27 cellular contexts compared by ENCODE assay signal in the genomic region with DNA sequence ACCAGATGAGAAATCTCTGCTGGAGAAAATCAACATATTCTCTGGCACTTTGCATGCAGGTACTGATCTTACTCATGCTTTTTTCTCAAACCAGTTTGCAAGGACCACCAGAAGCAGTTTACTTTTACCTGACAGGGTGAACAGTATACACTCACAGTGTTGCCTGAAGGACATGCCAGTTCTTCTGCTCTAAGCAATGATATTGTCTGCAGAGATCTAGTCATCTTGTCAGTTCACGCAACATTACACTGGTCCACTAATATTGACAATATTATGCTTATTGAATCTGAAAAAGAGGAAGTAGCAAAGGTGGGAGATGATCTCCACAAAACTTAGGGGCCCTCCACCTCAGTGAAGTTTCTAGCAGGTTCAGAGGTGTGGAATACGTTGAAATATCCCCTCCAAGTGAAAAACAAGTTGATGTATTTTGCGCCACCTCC. TPM values are rescaled to one million over a fixed set of nuclear protein-coding genes. Genes with fewer than 3 reads are reported as not detected.
DNase-seq lines count a peak whose midpoint lies in the region; ATAC-seq and TF ChIP-seq lines count a peak whose summit lies in the region.
"Had no signal": no experiment of that assay in that cellular context is flagged by ENCODE, and none has a peak within 500 bp of the region (broad histone marks: within the 10 kb centered on the region; RNA-seq: fewer than 3 reads in every experiment).

No MANE protein-coding gene starts in this region.

- 83 to 86% (median 85%) methylated on average over 3 of the region's 3 CpGs for WGBS in heart left ventricle, 4 donors

- intact Hi-C loops in heart left ventricle (cut with DNase I), result no loop called here

- no peak for TF ChIP-seq CTCF in heart left ventricle (IDR thresholded peaks at IDR 0.05)

- no peaks in the 10 kb centered on the region for H3K27me3 ChIP-seq in heart left ventricle
- H3K27me3 ChIP-seq: left lung, right lobe of liver, SJSA1 had no signal

- peaks cover 0 to 19% (median 0%) of the 10 kb centered on the region in 12 donors for H3K9me3 ChIP-seq in heart left ventricle
- H3K9me3 ChIP-seq: right lobe of liver, SJSA1 had no signal

- H3K36me3 ChIP-seq in heart left ventricle, result no peaks in the 10 kb centered on the region
- H3K36me3 ChIP-seq: left lung, right lobe of liver, SJSA1 had no signal

- H3K4me3 Mint-ChIP-seq in stimulated activated naive B cell treated with anti-CD40 and anti-IgM and Interleukin-4, amounts not matched to agents 10 μg/mL and 1 μg/mL and 100 μg/mL, for 72 hours, result no peak overlapping the region
- H3K4me3 Mint-ChIP-seq: activated naive CD4-positive, alpha-beta T cell treated with anti-CD3 and anti-CD28 coated beads, Interleukin-2, amount 10 ng/mL, durations not matched to agents 7 days and 5 days; activated T-cell treated with anti-CD3 and anti-CD28 coated beads, Interleukin-2, amount 50 U/mL, for 72 hours; nephron had no signal

- peak overlapping the region; percentile 14 for H3K27ac Mint-ChIP-seq in stimulated activated naive B cell treated with anti-CD40 and anti-IgM and Interleukin-4, amounts not matched to agents 10 μg/mL and 1 μg/mL and 100 μg/mL, for 72 hours
- H3K27ac Mint-ChIP-seq: activated naive CD4-positive, alpha-beta T cell treated with anti-CD3 and anti-CD28 coated beads, Interleukin-2, amount 10 ng/mL, durations not matched to agents 7 days and 5 days; activated T-cell treated with anti-CD3 and anti-CD28 coated beads, Interleukin-2, amount 50 U/mL, for 72 hours; nephron had no signal

- H3K36me3 Mint-ChIP-seq in stimulated activated naive B cell treated with anti-CD40 and anti-IgM and Interleukin-4, amounts not matched to agents 10 μg/mL and 1 μg/mL and 100 μg/mL, for 72 hours, result peaks cover 0 to 5% of the 10 kb centered on the region in 2 donors

- H3K27ac ChIP-seq in heart left ventricle, result no peak overlapping the region
- H3K27ac ChIP-seq: left lung, right lobe of liver, SJSA1 had no signal

- peaks cover 0 to 15% of the 10 kb centered on the region in 2 donors for H3K27me3 Mint-ChIP-seq in stimulated activated naive B cell treated with anti-CD40 and anti-IgM and Interleukin-4, amounts not matched to agents 10 μg/mL and 1 μg/mL and 100 μg/mL, for 72 hours

- no peak overlapping the region for H3K4me3 ChIP-seq in heart left ventricle
- H3K4me3 ChIP-seq: left lung, right lobe of liver, SJSA1 had no signal

- TF ChIP-seq POLR2A in GM18505 (IDR thresholded peaks at IDR 0.05; ENCODE audit: borderline replicate concordance, extremely low read depth, insufficient read depth, insufficient read length) (peak; percentile 19), heart left ventricle (IDR thresholded peaks at IDR 0.05) (no peak)

- ATAC-seq in GM18505 (IDR thresholded peaks at IDR 0.05; ENCODE audit: unreplicated experiment) (peak; percentile 52), GM21529 (IDR thresholded peaks at IDR 0.05; ENCODE audit: unreplicated experiment) (peak; percentile 34), HG03342 (IDR thresholded peaks at IDR 0.05; ENCODE audit: unreplicated experiment) (peak; percentile 46), heart left ventricle (no peak)
- peak; percentile 35 to 46 for ATAC-seq in stimulated activated naive B cell treated with anti-CD40 and anti-IgM and Interleukin-4, amounts not matched to agents 10 μg/mL and 1 μg/mL and 100 μg/mL, for 72 hours (replicated peaks)
- ATAC-seq: activated T-cell treated with anti-CD3 and anti-CD28 coated beads, Interleukin-2, amount 50 U/mL, for 72 hours; HCT116; left lung; right lobe of liver had no signal

- H3K4me1 ChIP-seq in heart left ventricle, result peaks cover 0 to 27% (median 0%) of the 10 kb centered on the region in 12 donors
- H3K4me1 ChIP-seq: right lobe of liver had no signal

- peaks cover 0 to 5% of the 10 kb centered on the region in 2 donors for H3K9me3 Mint-ChIP-seq in stimulated activated naive B cell treated with anti-CD40 and anti-IgM and Interleukin-4, amounts not matched to agents 10 μg/mL and 1 μg/mL and 100 μg/mL, for 72 hours
- H3K9me3 Mint-ChIP-seq: activated naive CD4-positive, alpha-beta T cell treated with anti-CD3 and anti-CD28 coated beads, Interleukin-2, amount 10 ng/mL, durations not matched to agents 7 days and 5 days had no signal

- H3K4me1 Mint-ChIP-seq in stimulated activated naive B cell treated with anti-CD40 and anti-IgM and Interleukin-4, amounts not matched to agents 10 μg/mL and 1 μg/mL and 100 μg/mL, for 72 hours, result peaks cover 22 to 41% of the 10 kb centered on the region in 2 donors

- DNase-seq in stimulated activated naive B cell treated with anti-CD40 and anti-IgM and Interleukin-4, amounts not matched to agents 10 μg/mL and 1 μg/mL and 100 μg/mL, for 72 hours, result no peak
- DNase-seq in UCSD-AML1 (lab: John Stamatoyannopoulos, UW; ENCODE audit: unreplicated experiment) (no peak), NCI-H128 (lab: John Stamatoyannopoulos, UW; ENCODE audit: unreplicated experiment) (no peak), heart left ventricle (no peak)
- no peak for DNase-seq in stimulated activated CD4-positive, alpha-beta T cell treated with anti-CD3 and anti-CD28 coated beads, Interleukin-1b, Interleukin-23, amount 100 ng/mL, for 48 hours
- DNase-seq: activated CD4-positive, alpha-beta T cell treated with anti-CD3 and anti-CD28 coated beads for 4 hours; activated naive CD4-positive, alpha-beta T cell treated with anti-CD3 and anti-CD28 coated beads, Interleukin-2, amount 10 ng/mL, durations not matched to agents 7 days and 5 days; activated T-cell treated with anti-CD3 and anti-CD28 coated beads, Interleukin-2, amount 50 U/mL, for 72 hours; anterior cingulate cortex; C1 segment of cervical spinal cord; Calu3; head of caudate nucleus; IMR-90; left lung; NCI-H1436; NCI-H524; right lobe of liver; stimulated activated CD8-positive, alpha-beta memory T cell treated with anti-CD3 and anti-CD28 coated beads, Interleukin-4, amount 100 ng/mL, for 48 hours had no signal

RNA-seq across cellular contexts. Expression of a gene that starts 3.8 kb away (rescaled TPM):
- 10 to 100 TPM in 2 of 9 donors, 1 to 10 TPM in 5, under 1 TPM in 2; 0.49 to 36.3 (median 3.3) TPM for total RNA-seq in heart left ventricle
- polyA plus RNA-seq in heart left ventricle, result 1 to 10 TPM; 2.8 to 6.4 TPM
- total RNA-seq: Calu3, dermis microvascular lymphatic vessel endothelial cell, endothelial cell of umbilical vein, MCF 10A, SJSA1 had no signal
- polyA plus RNA-seq: endothelial cell of umbilical vein had no signal

RNA-seq across cellular contexts. Expression of a gene that starts 26.8 kb away (rescaled TPM):
- 10 to 100 TPM; 35.1 to 74.8 (median 56.4) TPM for total RNA-seq in heart left ventricle
- 10 to 100 TPM; 27.3 to 53.1 TPM for polyA plus RNA-seq in heart left ventricle

Comparison
In these comparisons a context has a peak if more than half of its experiments do, and no peak if none do; other contexts are left out.
1. ATAC-seq: peak in GM18505 (single experiment), GM21529 (single experiment), HG03342 (single experiment) and stimulated activated naive B cell treated with anti-CD40 and anti-IgM and Interleukin-4, amounts not matched to agents 10 μg/mL and 1 μg/mL and 100 μg/mL, for 72 hours (2 of 2); none in heart left ventricle (0 of 4).